Comparison of ENCODE assay signal across 9 cellular contexts in genomic region chr16:57537194-57537505, GRCh38. TPM values are rescaled to one million over a fixed set of nuclear protein-coding genes. Genes with fewer than 3 reads are reported as not detected.
DNase-seq lines count a peak whose midpoint lies in the region; ATAC-seq and TF ChIP-seq lines count a peak whose summit lies in the region.
"Had no signal": no experiment of that assay in that cellular context is flagged by ENCODE, and none has a peak within 500 bp of the region (broad histone marks: within the 10 kb centered on the region; RNA-seq: fewer than 3 reads in every experiment).

No MANE protein-coding gene starts in this region.

- intact Hi-C loops in CD8-positive, alpha-beta T cell (cut with DNase I, micrococcal nuclease) = loop anchor here (1.0 to 5.0 kb wide), 6 partner anchors 16 to 464 kb away; partner anchors contain the start of genes KATNB1 (in 2 of the 2), DOK4 (in 1 of the 2), PSME3IP1 (in 1 of the 2) and RSPRY1 (in 1 of the 2)
- intact Hi-C loops in ovary (cut with DNase I) = no loop called here

- WGBS in ovary, 3 donors = 6 to 13% (median 6%) methylated on average over 8 of the region's 8 CpGs

- TF ChIP-seq EP300 in ovary (IDR thresholded peaks at IDR 0.05) = no peak

- no peaks in the 10 kb centered on the region for H3K36me3 Mint-ChIP-seq in CD8-positive, alpha-beta T cell
- peaks cover 17% of the 10 kb centered on the region for H3K36me3 Mint-ChIP-seq in effector memory CD8-positive, alpha-beta T cell (ENCODE audit: insufficient read depth)

- TF ChIP-seq POLR2A in ovary (IDR thresholded peaks at IDR 0.05) = no peak

- no peaks in the 10 kb centered on the region for H3K9me3 Mint-ChIP-seq in CD8-positive, alpha-beta T cell
- no peaks in the 10 kb centered on the region for H3K9me3 Mint-ChIP-seq in effector memory CD8-positive, alpha-beta T cell

- DNase-seq in CD8-positive, alpha-beta T cell = no peak
- no peak for DNase-seq in NT2/D1 (ENCODE audit: low read depth, low spot score)
- DNase-seq in effector memory CD8-positive, alpha-beta T cell = no peak
- DNase-seq in ovary = no peak
- DNase-seq in NCI-H446 (lab: John Stamatoyannopoulos, UW) = no peak
- DNase-seq in OCI-M2 (lab: John Stamatoyannopoulos, UW; ENCODE audit: unreplicated experiment) = no peak
- DNase-seq in CD1c-positive myeloid dendritic cell (ENCODE audit: extremely low spot score) = no peak
- DNase-seq: NCI-H1417 treated with DMSO at 0.1 percent for 48 hours had no signal

- H3K4me3 ChIP-seq in CD8-positive, alpha-beta T cell (ENCODE audit: low read depth, low read length) = peak overlapping the region; percentile 80
- H3K4me3 ChIP-seq in NT2/D1 (ENCODE audit: insufficient read length, low read depth) = peak overlapping the region; percentile 60
- H3K4me3 ChIP-seq in ovary = peak overlapping the region; percentile 67

- no peak for TF ChIP-seq CTCF in CD8-positive, alpha-beta T cell (IDR thresholded peaks at IDR 0.05)
- no peak for TF ChIP-seq CTCF in ovary (IDR thresholded peaks at IDR 0.05)

- POLR2A ChIA-PET in CD8-positive, alpha-beta T cell (lab: Charles Lee) = interaction anchor here (0.7 to 3.0 kb wide), 9 partner anchors 8 to 592 kb away, joined by 3 to 16 read pairs (median 4); partner anchors contain the start of genes CFAP20, CIAPIN1, COQ9 and DOK4

- peak overlapping the region; percentile 87 for H3K4me3 Mint-ChIP-seq in CD8-positive, alpha-beta T cell
- peak overlapping the region; percentile 87 to 88 for H3K4me3 Mint-ChIP-seq in effector memory CD8-positive, alpha-beta T cell

- no peak for ATAC-seq in CD8-positive, alpha-beta T cell
- no peak for ATAC-seq in effector memory CD8-positive, alpha-beta T cell (replicated peaks)
- ATAC-seq in HG02885 (IDR thresholded peaks at IDR 0.05; ENCODE audit: poor library complexity, unreplicated experiment) = no peak

- no peaks in the 10 kb centered on the region for H3K27me3 ChIP-seq in CD8-positive, alpha-beta T cell (ENCODE audit: insufficient read depth, low read length)
- no peaks in the 10 kb centered on the region for H3K27me3 ChIP-seq in NT2/D1 (ENCODE audit: insufficient read depth, insufficient read length)
- no peaks in the 10 kb centered on the region for H3K27me3 ChIP-seq in ovary

- H3K36me3 ChIP-seq in CD8-positive, alpha-beta T cell (ENCODE audit: insufficient read depth, low read length) = no peaks in the 10 kb centered on the region
- peaks cover 11% of the 10 kb centered on the region for H3K36me3 ChIP-seq in NT2/D1 (ENCODE audit: insufficient read depth, insufficient read length, low read length)
- H3K36me3 ChIP-seq in ovary = no peaks in the 10 kb centered on the region

- peak overlapping the region; percentile 64 for H3K27ac ChIP-seq in CD8-positive, alpha-beta T cell (ENCODE audit: low read depth, low read length)
- H3K27ac ChIP-seq in ovary = peak overlapping the region in 1 of 2 donors; percentile 80

- H3K9ac ChIP-seq in NT2/D1 (ENCODE audit: insufficient read length, low read depth) = peak overlapping the region; percentile 87

- peaks cover 62% of the 10 kb centered on the region for H3K4me1 Mint-ChIP-seq in CD8-positive, alpha-beta T cell (ENCODE audit: low read depth)
- H3K4me1 Mint-ChIP-seq in effector memory CD8-positive, alpha-beta T cell (ENCODE audit: low read depth in 2 of 2) = peaks cover 64 to 69% of the 10 kb centered on the region in 2 donors

- peaks cover 72% of the 10 kb centered on the region for H3K4me1 ChIP-seq in CD8-positive, alpha-beta T cell (ENCODE audit: insufficient read depth, low read length)
- H3K4me1 ChIP-seq in NT2/D1 (ENCODE audit: insufficient read depth, insufficient read length) = peaks cover 39% of the 10 kb centered on the region
- peaks cover 9% of the 10 kb centered on the region for H3K4me1 ChIP-seq in ovary (ENCODE audit: insufficient read depth)

- H3K9me3 ChIP-seq in CD8-positive, alpha-beta T cell (ENCODE audit: low read length) = no peaks in the 10 kb centered on the region
- H3K9me3 ChIP-seq in NT2/D1 (ENCODE audit: insufficient read depth, low read length) (no peaks in the 10 kb centered on the region), ovary (no peaks in the 10 kb centered on the region)

- CTCF ChIA-PET in CD8-positive, alpha-beta T cell (lab: Charles Lee) = interaction anchor here (0.9 to 5.1 kb wide), 10 partner anchors 8 to 112 kb away, joined by 3 to 43 read pairs (median 4); partner anchors contain the start of genes DOK4 and POLR2C

- H3K27me3 Mint-ChIP-seq in CD8-positive, alpha-beta T cell (ENCODE audit: low read depth) = no peaks in the 10 kb centered on the region
- H3K27me3 Mint-ChIP-seq in effector memory CD8-positive, alpha-beta T cell = no peaks in the 10 kb centered on the region

- peak overlapping the region; percentile 84 for H3K27ac Mint-ChIP-seq in CD8-positive, alpha-beta T cell
- H3K27ac Mint-ChIP-seq in effector memory CD8-positive, alpha-beta T cell = peak overlapping the region; percentile 94 to 97

RNA-seq across cellular contexts. Expression of gene CCDC102A, which starts 0.8 kb away (rescaled TPM):
- 1 to 10 TPM; 2.1 to 3.1 TPM for total RNA-seq in CD8-positive, alpha-beta T cell
- total RNA-seq in ovary = 10 to 100 TPM; 11.9 to 22.4 (median 15.6) TPM
- polyA plus RNA-seq in ovary = 10 to 100 TPM in 1 of 2 donors, 1 to 10 TPM in 1; 5.9 to 10.2 TPM

RNA-seq across cellular contexts. Expression of gene ADGRG5, which starts 5.3 kb away (rescaled TPM):
- 1 to 10 TPM; 1.1 to 2.0 TPM for total RNA-seq in CD8-positive, alpha-beta T cell
- total RNA-seq in ovary = under 1 TPM; 0.12 to 0.43 (median 0.27) TPM
- polyA plus RNA-seq in ovary = under 1 TPM in 1 of 2 donors, not detected in 1; 0.15 TPM

RNA-seq across cellular contexts. Expression of gene DOK4, which starts 50.9 kb away (rescaled TPM):
- total RNA-seq in CD8-positive, alpha-beta T cell = 1 to 10 TPM; 1.7 to 1.9 TPM
- total RNA-seq in ovary = 10 to 100 TPM; 14.0 to 34.7 (median 29.2) TPM
- polyA plus RNA-seq in ovary = 10 to 100 TPM in 1 of 2 donors, 1 to 10 TPM in 1; 9.9 to 26.7 TPM

Comparison
In these comparisons a context has a peak if more than half of its experiments do, and no peak if none do; other contexts are left out.
1. RNA of gene DOK4, which starts 50.9 kb away (total RNA-seq): 14.0 to 34.7 TPM in ovary; 1.7 to 1.9 TPM in CD8-positive, alpha-beta T cell; every median in the first group is over 4 times any median in the second.
2. intact Hi-C loops: an anchor here in CD8-positive, alpha-beta T cell (1.0 to 5.0 kb wide); none called in ovary.
3. Peak in every context shown above with its lines, with median percentiles within 50 percentile points of each other: H3K4me3 ChIP-seq.